In genomic region chr5:107232793-107233192, GRCh38 we compare ENCODE assay signal across 19 cellular contexts.
"Had no signal": no experiment of that assay in that cellular context is flagged by ENCODE, and none has a peak within 500 bp of the region (broad histone marks: within the 10 kb centered on the region; RNA-seq: fewer than 3 reads in every experiment).

No MANE protein-coding gene starts in this region.

- H3K27me3 ChIP-seq: esophagus squamous epithelium, gastroesophageal sphincter, neural progenitor cell, ovary, right atrium auricular region, sigmoid colon had no signal

- H3K4me1 ChIP-seq: esophagus squamous epithelium, gastroesophageal sphincter, left ventricle myocardium inferior, lower lobe of right lung, neural progenitor cell, right atrium auricular region, sigmoid colon had no signal

- H3K9ac ChIP-seq: neural progenitor cell had no signal

- H3K36me3 ChIP-seq: esophagus squamous epithelium, gastroesophageal sphincter, left ventricle myocardium inferior, lower lobe of right lung, neural progenitor cell, ovary, right atrium auricular region, sigmoid colon had no signal

- H3K4me2 ChIP-seq: neural progenitor cell had no signal

- H2AFZ ChIP-seq: neural progenitor cell had no signal

- DNase-seq: esophagus squamous epithelium; foreskin fibroblast; immature natural killer cell; left cardiac atrium; left ventricle myocardium inferior; lower lobe of right lung; midbrain; nucleus accumbens; ovary; sigmoid colon; stimulated activated CD4-positive, alpha-beta T cell treated with anti-CD3 and anti-CD28 coated beads, Interleukin-12 subunit alpha, Interleukin-12 subunit beta, amount 100 ng/mL, for 4 hours; stimulated activated naive CD4-positive, alpha-beta T cell treated with Interleukin-2 at 50 U/mL for 16 hours had no signal

- ATAC-seq: gastroesophageal sphincter; left cardiac atrium; natural killer cell treated with Interleukin-12 subunit alpha and Interleukin-12 subunit beta and Interleukin-15 and Interleukin-18, amount 100 ng/mL, for 72 hours had no signal

- H3K9me3 ChIP-seq: esophagus squamous epithelium, gastroesophageal sphincter, left ventricle myocardium inferior, lower lobe of right lung, ovary, right atrium auricular region, sigmoid colon had no signal

- H3K4me3 ChIP-seq: esophagus squamous epithelium, gastroesophageal sphincter, left ventricle myocardium inferior, lower lobe of right lung, neural progenitor cell, ovary, right atrium auricular region, sigmoid colon, skin epidermis had no signal

- FAIRE-seq: keratinocyte, urothelium cell line had no signal

- H3K27ac ChIP-seq: esophagus squamous epithelium, gastroesophageal sphincter, left ventricle myocardium inferior, lower lobe of right lung, neural progenitor cell, ovary, right atrium auricular region, sigmoid colon, skin epidermis had no signal
